Comparison of ENCODE assay signal across 11 cellular contexts in the genomic region with DNA sequence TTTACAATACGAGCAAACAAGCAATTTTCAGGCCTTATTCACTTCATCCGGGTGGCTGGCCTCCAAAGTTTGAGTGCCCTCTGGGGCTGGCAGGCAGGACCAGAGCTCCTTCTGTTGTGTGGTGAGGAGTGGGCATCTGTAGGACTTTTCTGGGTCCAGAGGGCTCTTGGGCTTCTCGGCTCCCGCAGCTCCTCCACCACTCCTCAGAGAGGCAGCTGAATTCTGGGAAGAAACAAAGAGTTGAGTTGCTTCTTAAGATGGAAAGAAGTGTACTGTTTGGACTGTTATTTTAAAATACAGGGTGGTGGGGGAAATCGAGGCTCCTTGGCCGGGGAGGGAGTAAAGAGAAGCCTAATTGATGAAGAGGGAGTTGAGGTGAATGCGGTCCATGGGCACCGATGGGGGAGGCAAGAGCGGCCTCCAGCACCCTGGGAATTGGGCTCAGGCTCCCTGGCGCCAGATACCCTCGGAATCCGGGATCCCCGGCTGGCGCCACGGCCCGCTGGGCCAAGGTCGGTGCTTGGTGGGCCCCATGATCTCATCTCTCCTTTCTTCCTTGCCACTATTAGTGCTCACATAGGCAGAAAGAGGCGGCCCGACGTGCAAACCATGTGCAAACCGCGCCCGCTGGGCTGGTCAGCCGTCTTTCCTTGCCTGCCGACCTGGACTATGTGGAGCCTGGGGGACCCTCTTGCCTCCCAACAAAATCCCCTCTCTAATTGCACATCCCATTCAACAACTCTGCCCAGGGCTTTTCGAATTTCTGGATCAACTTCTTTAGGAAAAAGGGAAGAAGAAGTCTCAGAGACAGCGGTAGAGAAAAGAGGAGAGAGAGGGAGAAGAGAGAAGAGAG. TPM values are rescaled to one million over a fixed set of nuclear protein-coding genes. Genes with fewer than 3 reads are reported as not detected.
DNase-seq lines count a peak whose midpoint lies in the region; ATAC-seq, FAIRE-seq and TF ChIP-seq lines count a peak whose summit lies in the region.
"Had no signal": no experiment of that assay in that cellular context is flagged by ENCODE, and none has a peak within 500 bp of the region (broad histone marks: within the 10 kb centered on the region; RNA-seq: fewer than 3 reads in every experiment).

No MANE protein-coding gene starts in this region.

- TF ChIP-seq CTCF in SK-N-SH (IDR thresholded peaks at IDR 0.05) (no peak), KMS-11 (conservative IDR thresholded peaks at IDR 0.05; ENCODE audit: low read depth, low read length) (no peak), H1 (IDR thresholded peaks at IDR 0.05; ENCODE audit: control extremely low read depth in 1 of 3, insufficient read depth in 1 of 3, low read depth in 1 of 3, low read length in 3 of 3) (no peak), retinal pigment epithelial cell (conservative IDR thresholded peaks at IDR 0.05; ENCODE audit: low read depth, low read length) (no peak), RWPE1 (conservative IDR thresholded peaks at IDR 0.05; ENCODE audit: low read depth) (no peak)

- H3K56ac ChIP-seq in H1 (replicated peaks; ENCODE audit: insufficient read length, low read depth, low read length), result no peak overlapping the region

- H3K23ac ChIP-seq in H1 (ENCODE audit: insufficient read length), result no peak overlapping the region

- 0 out of 2 replicates have a peak overlapping the region, but pooled peaks have one; percentile 16 for H2AK5ac ChIP-seq in H1 (ENCODE audit: low read depth, low read length)

- DNase-seq in SK-N-SH, result peak; percentile 60
- DNase-seq in H1 (ENCODE audit: low read depth in 1 of 2, low spot score in 2 of 2), result no peak
- DNase-seq in retinal pigment epithelial cell (ENCODE audit: low read depth), result no peak
- DNase-seq in dermis blood vessel endothelial cell, result no peak
- no peak for DNase-seq in RWPE1 (ENCODE audit: low spot score)

- H2BK12ac ChIP-seq in H1 (ENCODE audit: low read depth, low read length), result peak overlapping the region; percentile 84

- H3F3A ChIP-seq in SK-N-SH (replicated peaks; ENCODE audit: insufficient read depth), result peaks cover 8% of the 10 kb centered on the region

- H3K14ac ChIP-seq in H1 (ENCODE audit: insufficient read length), result no peak overlapping the region

- peaks cover 0 to 42% of the 10 kb centered on the region in 2 experiments; a peak in 2 of 4 replicates for H3K4me1 ChIP-seq in SK-N-SH (ENCODE audit: control insufficient read depth in 1 of 2, insufficient read depth in 2 of 2, low read depth in 1 of 2, low read length in 1 of 2)
- no peaks in the 10 kb centered on the region for H3K4me1 ChIP-seq in KMS-11 (ENCODE audit: low read depth, poor library complexity, severe bottlenecking)
- H3K4me1 ChIP-seq in H1 (replicated peaks in 1 of 4; ENCODE audit: control insufficient read depth in 3 of 4, insufficient read depth in 4 of 4, low read length in 3 of 4), result peaks cover 0 to 69% (median 50%) of the 10 kb centered on the region in 4 experiments; a peak in 6 of 7 replicates

- H3K4me2 ChIP-seq in SK-N-SH, result peak overlapping the region; percentile 87
- peak overlapping the region; percentile 58; the same call in 1 of the 2 replicates for H3K4me2 ChIP-seq in KMS-11
- peak overlapping the region; percentile 78 to 89 for H3K4me2 ChIP-seq in H1 (ENCODE audit: insufficient read depth in 1 of 2, low read depth in 2 of 2, low read length in 2 of 2)

- 0 out of 2 replicates have a peak overlapping the region, but pooled peaks have one; percentile 31 for H2AFZ ChIP-seq in SK-N-SH (ENCODE audit: low read depth)
- H2AFZ ChIP-seq in KMS-11 (ENCODE audit: low read depth), result peak overlapping the region; percentile 53; the same call in 1 of the 2 replicates
- no peak overlapping the region for H2AFZ ChIP-seq in H1 (ENCODE audit: low read length)

- no peak for TF ChIP-seq POLR2A in H1 (IDR thresholded peaks at IDR 0.05; ENCODE audit: control extremely low read depth in 1 of 2, low read depth in 2 of 2, low read length in 2 of 2)

- peaks cover 83% of the 10 kb centered on the region for H3K27me3 ChIP-seq in SK-N-SH (ENCODE audit: insufficient read depth)
- peaks cover 4% of the 10 kb centered on the region; the same call in 1 of the 2 replicates for H3K27me3 ChIP-seq in KMS-11 (ENCODE audit: insufficient read depth, low read depth)
- H3K27me3 ChIP-seq in H1 (replicated peaks in 1 of 4; ENCODE audit: control insufficient read depth in 3 of 4, extremely low read depth in 1 of 4, insufficient read depth in 3 of 4, low read length in 3 of 4), result peaks cover 68 to 99% (median 92%) of the 10 kb centered on the region in 4 experiments; a peak in 6 of 7 replicates

- H4K20me1 ChIP-seq in SK-N-SH (ENCODE audit: insufficient read depth), result no peaks in the 10 kb centered on the region
- H4K20me1 ChIP-seq in KMS-11 (ENCODE audit: insufficient read depth), result no peaks in the 10 kb centered on the region
- H4K20me1 ChIP-seq in H1 (replicated peaks in 1 of 2; ENCODE audit: control insufficient read depth in 1 of 2, insufficient read depth in 2 of 2, low read length in 2 of 2), result peaks cover 5 to 16% of the 10 kb centered on the region in 2 experiments

- H3K23me2 ChIP-seq in H1 (ENCODE audit: low read depth, low read length), result peaks cover 16% of the 10 kb centered on the region; the same call in 1 of the 2 replicates

- CTCF ChIA-PET in SK-N-SH (lab: Yijun Ruan, JAX), result interaction anchor here (1.0 to 7.6 kb wide), 5 partner anchors 15 to 463 kb away, joined by 3 to 83 read pairs (median 7); no protein-coding TSS in a partner anchor
- CTCF ChIA-PET in H1 (lab: Charles Lee; ENCODE audit: partially characterized antibody), result interaction anchor here (0.6 to 2.8 kb wide), 7 partner anchors 11 to 742 kb away, joined by 3 to 16 read pairs (median 3); no protein-coding TSS in a partner anchor
- CTCF ChIA-PET in RWPE1 (lab: Yijun Ruan, JAX), result no interaction called here

- H3K4me3 ChIP-seq in SK-N-SH (ENCODE audit: low read depth in 2 of 2, low read length in 1 of 2), result peak overlapping the region in 1 of 2 experiments; percentile 60; a peak in 3 of 4 replicates
- peak overlapping the region; percentile 49 for H3K4me3 ChIP-seq in KMS-11 (IDR thresholded peaks at IDR 0.05; ENCODE audit: insufficient read depth, low read depth, low read length)
- peak overlapping the region; percentile 26 to 58 (median 36); a peak in 5 of 8 replicates for H3K4me3 ChIP-seq in H1 (ENCODE audit: extremely low read depth in 1 of 4, insufficient read depth in 2 of 4, low read depth in 3 of 4, low read length in 4 of 4)
- peak overlapping the region; percentile 100 for H3K4me3 ChIP-seq in retinal pigment epithelial cell (ENCODE audit: low read length)

- TF ChIP-seq RAD21 in SK-N-SH (IDR thresholded peaks at IDR 0.05; ENCODE audit: low read length) (no peak; the same call in 1 of the 2 replicates), H1 (IDR thresholded peaks at IDR 0.05 in 1 of 2, conservative IDR thresholded peaks at IDR 0.05 in 1 of 2; ENCODE audit: low read depth in 2 of 2, low read length in 2 of 2) (no peak)

- H3K36me3 ChIP-seq in SK-N-SH (replicated peaks in 1 of 2; ENCODE audit: control insufficient read depth in 1 of 2, insufficient read depth in 2 of 2, low read length in 1 of 2) (no peaks in the 10 kb centered on the region), KMS-11 (ENCODE audit: insufficient read depth) (no peaks in the 10 kb centered on the region), H1 (ENCODE audit: control insufficient read depth in 2 of 4, insufficient read depth in 4 of 4, low read length in 3 of 4) (peaks cover 0 to 6% (median 0%) of the 10 kb centered on the region in 4 experiments; a peak in 2 of 8 replicates)
- H3K36me3 ChIP-seq: neutrophil had no signal

- H2BK20ac ChIP-seq in H1 (ENCODE audit: low read length), result no peak overlapping the region

- H3K4ac ChIP-seq in H1 (replicated peaks; ENCODE audit: insufficient read length, low read depth, low read length), result no peak overlapping the region

- H3K27ac ChIP-seq in SK-N-SH (ENCODE audit: low read depth in 2 of 2, low read length in 1 of 2) (peak overlapping the region in 1 of 2 experiments; percentile 92; a peak in 2 of 4 replicates), KMS-11 (no peak overlapping the region), H1 (ENCODE audit: low read depth, low read length) (no peak overlapping the region), RWPE1 (no peak overlapping the region)
- H3K27ac ChIP-seq: neutrophil had no signal

- no peaks in the 10 kb centered on the region for H3K9me2 ChIP-seq in SK-N-SH

- ATAC-seq in SK-N-SH treated with all-trans-retinoic acid at 6 μM for 48 hours (no peak), GM21360 (IDR thresholded peaks at IDR 0.05; ENCODE audit: unreplicated experiment) (no peak)

- 80% methylated on average over 25 of the region's 27 CpGs for WGBS in SK-N-SH (ENCODE audit: low lambda C conversion rate)
- 5% methylated on average over 27 of the region's 27 CpGs; no CpG with 5 or more reads in 1 of the 2 experiments for WGBS in H1 (ENCODE audit: extremely low coverage in 1 of 2, insufficient coverage in 1 of 2, insufficient read length in 1 of 2, insufficient replicate concordance in 2 of 2, low coverage in 1 of 2, low lambda C conversion rate in 2 of 2, missing lambda C conversion rate in 1 of 2), 2 experiments

- no peak for FAIRE-seq in H1 (lab: Jason Lieb, UNC)
- FAIRE-seq: A204.1 had no signal

- H4K5ac ChIP-seq in H1 (ENCODE audit: insufficient read length, low read depth, low read length), result no peak overlapping the region

- H4K91ac ChIP-seq in H1 (replicated peaks; ENCODE audit: insufficient read length, low read length), result no peak overlapping the region

- H4K8ac ChIP-seq in H1 (ENCODE audit: extremely low read depth, insufficient read depth, low read length), result no peak overlapping the region

- no peak overlapping the region for H3K9ac ChIP-seq in SK-N-SH
- no peak overlapping the region for H3K9ac ChIP-seq in KMS-11
- H3K9ac ChIP-seq in H1 (replicated peaks in 1 of 4; ENCODE audit: extremely low read depth in 1 of 4, low read depth in 3 of 4, low read length in 3 of 4), result no peak overlapping the region; a peak in 1 of 7 replicates

- no peaks in the 10 kb centered on the region for H3K9me3 ChIP-seq in SK-N-SH
- H3K9me3 ChIP-seq in H1 (ENCODE audit: insufficient read depth in 2 of 2, low read depth in 1 of 2, low read length in 1 of 2), result no peaks in the 10 kb centered on the region
- H3K9me3 ChIP-seq: neutrophil had no signal

- TF ChIP-seq EP300 in SK-N-SH (IDR thresholded peaks at IDR 0.05; ENCODE audit: borderline replicate concordance in 1 of 2, low read depth in 1 of 2, low read length in 1 of 2) (no peak), H1 (IDR thresholded peaks at IDR 0.05; ENCODE audit: borderline replicate concordance in 1 of 2, low read depth in 2 of 2, low read length in 2 of 2) (no peak)

- H3K79me2 ChIP-seq in SK-N-SH (ENCODE audit: insufficient read depth), result no peaks in the 10 kb centered on the region
- H3K79me2 ChIP-seq in KMS-11 (ENCODE audit: insufficient read depth, low read depth), result no peaks in the 10 kb centered on the region
- H3K79me2 ChIP-seq in H1 (ENCODE audit: control insufficient read depth in 1 of 2, insufficient read depth in 2 of 2, low read length in 2 of 2), result no peaks in the 10 kb centered on the region

- no peaks in the 10 kb centered on the region for H3K79me1 ChIP-seq in H1 (ENCODE audit: low read depth, low read length)

- H3K18ac ChIP-seq in H1 (ENCODE audit: extremely low read depth, low read length), result peak overlapping the region; percentile 62; the same call in 1 of the 2 replicates

- no peak overlapping the region for H2BK120ac ChIP-seq in H1 (replicated peaks; ENCODE audit: low read depth, low read length)

- H2BK15ac ChIP-seq in H1 (ENCODE audit: low read length), result 0 out of 2 replicates have a peak overlapping the region, but pooled peaks have one; percentile 46

- POLR2A ChIA-PET in SK-N-SH (lab: Yijun Ruan, JAX) (interaction anchor here (1.2 kb wide), 1 partner anchor 259 kb away, joined by 3 read pairs; no protein-coding TSS in a partner anchor), H1 (lab: Charles Lee; ENCODE audit: partially characterized antibody) (interaction anchor here (1.4 to 5.7 kb wide), 3 partner anchors 10 to 172 kb away, joined by 4 to 27 read pairs (median 6); no protein-coding TSS in a partner anchor), RWPE1 (lab: Yijun Ruan, JAX; ENCODE audit: low non-redundant PET) (interaction anchor here (0.7 kb wide), 1 partner anchor 26 kb away, joined by 5 read pairs; no protein-coding TSS in a partner anchor)

- no peak overlapping the region; the same call in 1 of the 2 replicates for H2BK5ac ChIP-seq in H1 (ENCODE audit: low read depth, low read length)

RNA-seq across cellular contexts. Expression of gene SIX3, which starts 0.7 kb away (rescaled TPM):
- 0.58 and 0.67 TPM in 2 replicates for polyA plus RNA-seq in SK-N-SH (2012; rRNA removed)
- 0.98 and 2.1 TPM in 2 replicates for polyA plus RNA-seq in SK-N-SH (2012; cell fraction: cytosol; rRNA removed)
- polyA plus RNA-seq in SK-N-SH (2012; cell fraction: nucleus; rRNA removed), result 0.77 and 1.7 TPM in 2 replicates
- total RNA-seq in H1 (2021; fragmentation: NEBNext Ultra II Directional; extraction: Animal tissue kit (Norgen Biotek cat#: 25700)), result 0.19 and 0.21 TPM in 2 replicates
- polyA plus RNA-seq in H1 (2011; rRNA removed), result 0.02 and 0.52 TPM in 2 replicates
- 0.31 TPM for polyA plus RNA-seq in H1 (2011; cell fraction: cytosol; rRNA removed)
- polyA plus RNA-seq in H1 (2011; cell fraction: nucleus; rRNA removed), result 0.41 TPM
- polyA plus RNA-seq in H1 (2012, experiment 1 of 2), result 0.10 to 0.13 TPM (median 0.13 TPM) in 3 of 4 replicates, not detected in the other
- polyA plus RNA-seq in H1 (2012, experiment 2 of 2), result 0.09 TPM
- 0.10 TPM for polyA plus RNA-seq in H1 (2013, experiment 1 of 2)
- polyA plus RNA-seq in H1 (2013, experiment 2 of 2), result 0.07 TPM
- 0.09 TPM in 1 of 2 replicates, not detected in the other for polyA minus RNA-seq in H1 (2011; rRNA and poly(A)+ RNA removed)
- polyA minus RNA-seq in H1 (2011; cell fraction: cytosol; rRNA and poly(A)+ RNA removed), result not detected
- 0.50 TPM for polyA minus RNA-seq in H1 (2011; cell fraction: nucleus; rRNA and poly(A)+ RNA removed)
- not detected in 2 replicates for total RNA-seq in dermis blood vessel endothelial cell
- total RNA-seq: glomerular endothelial cell had no signal
